Comparison of ENCODE assay signal across 1 cellular context in the genomic region with DNA sequence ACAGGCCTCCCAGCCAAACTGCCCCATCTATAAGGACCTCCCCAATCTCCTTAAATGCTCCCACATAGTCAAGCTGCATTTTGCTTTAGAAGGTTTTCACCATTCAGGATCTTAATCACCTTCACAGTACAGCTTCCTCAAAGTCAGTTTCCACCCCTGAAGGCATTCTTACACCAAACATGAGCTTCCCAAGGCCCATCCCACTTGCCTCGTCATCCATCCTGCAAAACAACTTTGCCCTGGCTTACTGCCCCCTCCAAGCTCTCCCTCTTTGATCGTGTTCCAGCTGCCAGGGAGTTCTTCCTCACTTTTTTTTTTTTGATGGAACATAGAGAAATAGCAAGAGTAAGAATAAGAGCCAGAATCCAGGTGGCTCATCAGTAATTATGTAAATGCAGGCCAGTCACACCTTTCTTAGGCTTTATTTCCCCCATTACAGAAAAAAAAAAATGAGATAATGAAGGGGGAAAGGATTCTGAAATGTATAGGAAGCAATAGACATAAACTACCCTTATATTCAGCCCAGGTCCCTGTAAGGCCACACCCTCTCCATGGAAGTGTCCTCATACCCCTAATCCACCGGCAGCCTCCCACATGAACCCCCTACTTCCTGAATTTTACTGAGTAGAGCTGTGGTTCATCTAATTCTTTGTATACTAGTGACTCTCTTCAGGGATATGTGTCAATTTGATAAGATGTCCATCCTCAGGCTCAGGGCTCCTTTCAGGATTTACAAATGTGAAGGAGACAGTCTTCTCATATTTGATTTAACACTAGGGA.
TF ChIP-seq lines count a peak whose summit lies in the region.

No MANE protein-coding gene starts in this region.

TF ChIP-seq in GM12878, 131 proteins besides CTCF, POLR2A, EP300 and RAD21:
- TF ChIP-seq, protein P1, sequence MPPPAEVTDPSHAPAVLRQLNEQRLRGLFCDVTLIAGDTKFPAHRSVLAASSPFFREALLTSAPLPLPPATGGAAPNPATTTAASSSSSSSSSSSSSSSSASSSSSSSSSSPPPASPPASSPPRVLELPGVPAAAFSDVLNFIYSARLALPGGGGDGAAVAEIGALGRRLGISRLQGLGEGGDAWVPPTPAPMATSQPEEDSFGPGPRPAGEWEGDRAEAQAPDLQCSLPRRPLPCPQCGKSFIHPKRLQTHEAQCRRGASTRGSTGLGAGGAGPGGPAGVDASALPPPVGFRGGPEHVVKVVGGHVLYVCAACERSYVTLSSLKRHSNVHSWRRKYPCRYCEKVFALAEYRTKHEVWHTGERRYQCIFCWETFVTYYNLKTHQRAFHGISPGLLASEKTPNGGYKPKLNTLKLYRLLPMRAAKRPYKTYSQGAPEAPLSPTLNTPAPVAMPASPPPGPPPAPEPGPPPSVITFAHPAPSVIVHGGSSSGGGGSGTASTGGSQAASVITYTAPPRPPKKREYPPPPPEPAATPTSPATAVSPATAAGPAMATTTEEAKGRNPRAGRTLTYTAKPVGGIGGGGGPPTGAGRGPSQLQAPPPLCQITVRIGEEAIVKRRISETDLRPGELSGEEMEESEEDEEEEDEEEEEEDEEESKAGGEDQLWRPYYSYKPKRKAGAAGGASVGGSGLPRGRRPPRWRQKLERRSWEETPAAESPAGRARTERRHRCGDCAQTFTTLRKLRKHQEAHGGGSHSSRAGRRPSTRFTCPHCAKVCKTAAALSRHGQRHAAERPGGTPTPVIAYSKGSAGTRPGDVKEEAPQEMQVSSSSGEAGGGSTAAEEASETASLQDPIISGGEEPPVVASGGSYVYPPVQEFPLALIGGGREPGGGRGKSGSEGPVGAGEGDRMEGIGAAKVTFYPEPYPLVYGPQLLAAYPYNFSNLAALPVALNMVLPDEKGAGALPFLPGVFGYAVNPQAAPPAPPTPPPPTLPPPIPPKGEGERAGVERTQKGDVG (CRISPR knock-in tag; IDR thresholded peaks at IDR 0.05): no peak
- no peak for TF ChIP-seq SRF (IDR thresholded peaks at IDR 0.05; ENCODE audit: low read depth in 2 of 2, low read length in 2 of 2)
- TF ChIP-seq, protein P2, sequence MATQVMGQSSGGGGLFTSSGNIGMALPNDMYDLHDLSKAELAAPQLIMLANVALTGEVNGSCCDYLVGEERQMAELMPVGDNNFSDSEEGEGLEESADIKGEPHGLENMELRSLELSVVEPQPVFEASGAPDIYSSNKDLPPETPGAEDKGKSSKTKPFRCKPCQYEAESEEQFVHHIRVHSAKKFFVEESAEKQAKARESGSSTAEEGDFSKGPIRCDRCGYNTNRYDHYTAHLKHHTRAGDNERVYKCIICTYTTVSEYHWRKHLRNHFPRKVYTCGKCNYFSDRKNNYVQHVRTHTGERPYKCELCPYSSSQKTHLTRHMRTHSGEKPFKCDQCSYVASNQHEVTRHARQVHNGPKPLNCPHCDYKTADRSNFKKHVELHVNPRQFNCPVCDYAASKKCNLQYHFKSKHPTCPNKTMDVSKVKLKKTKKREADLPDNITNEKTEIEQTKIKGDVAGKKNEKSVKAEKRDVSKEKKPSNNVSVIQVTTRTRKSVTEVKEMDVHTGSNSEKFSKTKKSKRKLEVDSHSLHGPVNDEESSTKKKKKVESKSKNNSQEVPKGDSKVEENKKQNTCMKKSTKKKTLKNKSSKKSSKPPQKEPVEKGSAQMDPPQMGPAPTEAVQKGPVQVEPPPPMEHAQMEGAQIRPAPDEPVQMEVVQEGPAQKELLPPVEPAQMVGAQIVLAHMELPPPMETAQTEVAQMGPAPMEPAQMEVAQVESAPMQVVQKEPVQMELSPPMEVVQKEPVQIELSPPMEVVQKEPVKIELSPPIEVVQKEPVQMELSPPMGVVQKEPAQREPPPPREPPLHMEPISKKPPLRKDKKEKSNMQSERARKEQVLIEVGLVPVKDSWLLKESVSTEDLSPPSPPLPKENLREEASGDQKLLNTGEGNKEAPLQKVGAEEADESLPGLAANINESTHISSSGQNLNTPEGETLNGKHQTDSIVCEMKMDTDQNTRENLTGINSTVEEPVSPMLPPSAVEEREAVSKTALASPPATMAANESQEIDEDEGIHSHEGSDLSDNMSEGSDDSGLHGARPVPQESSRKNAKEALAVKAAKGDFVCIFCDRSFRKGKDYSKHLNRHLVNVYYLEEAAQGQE (IDR thresholded peaks at IDR 0.05; ENCODE audit: low read depth, low read length): no peak
